17 cellular contexts compared by ENCODE assay signal in the genomic region with DNA sequence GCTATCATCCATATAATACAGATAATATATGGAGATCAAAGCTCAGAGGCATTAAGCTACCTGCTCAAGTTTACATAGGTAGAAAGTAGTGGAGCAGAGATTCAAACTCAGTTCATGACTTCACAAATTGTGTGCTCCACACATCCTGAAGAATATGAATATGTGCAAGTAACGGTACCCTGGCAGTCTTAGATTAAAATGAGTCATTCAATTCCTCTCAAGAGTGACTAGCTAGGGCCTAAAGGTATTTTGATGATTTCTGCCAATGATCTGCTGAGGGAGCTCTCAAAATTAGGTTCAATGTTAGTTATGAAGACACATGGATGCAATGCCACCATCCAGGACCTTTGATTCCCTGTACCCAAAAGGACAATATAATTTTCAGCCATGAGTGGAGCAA.
"Had no signal": no experiment of that assay in that cellular context is flagged by ENCODE, and none has a peak within 500 bp of the region (broad histone marks: within the 10 kb centered on the region; RNA-seq: fewer than 3 reads in every experiment).

No MANE protein-coding gene starts in this region.

- H3K27ac ChIP-seq: body of pancreas, coronary artery, esophagus squamous epithelium, lower lobe of right lung, ovary, thyroid gland, uterus had no signal

- H3K4me3 ChIP-seq: body of pancreas, coronary artery, esophagus squamous epithelium, lower lobe of right lung, ovary, thyroid gland, uterus had no signal

- DNase-seq: activated CD4-positive, alpha-beta T cell treated with anti-CD3 and anti-CD28 coated beads, Interleukin-2, amount 10 ng/mL, durations not matched to agents 24 days and 14 days; activated CD4-positive, CD25-positive, alpha-beta regulatory T cell; activated CD8-positive, alpha-beta memory T cell treated with anti-CD3 and anti-CD28 coated beads, Interleukin-2, amount 50 U/mL, for 48 hours; activated CD8-positive, alpha-beta T cell treated with anti-CD3 and anti-CD28 coated beads, Interleukin-2, amount 10 ng/mL, durations not matched to agents 7 days and 5 days; activated gamma-delta T cell treated with Interleukin-2 at 50 U/mL for 16 hours; amniotic stem cell; body of pancreas; esophagus squamous epithelium; foreskin fibroblast; left cardiac atrium; lower lobe of right lung; ovary; stimulated activated CD4-positive, alpha-beta T cell treated with anti-CD3 and anti-CD28 coated beads, Interleukin-2, amount 100 ng/mL, for 48 hours; thyroid gland; uterus had no signal

- ATAC-seq: activated CD8-positive, alpha-beta T cell treated with anti-CD3 and anti-CD28 coated beads, Interleukin-2, amount 10 ng/mL, durations not matched to agents 7 days and 5 days; body of pancreas; left cardiac atrium; lower lobe of right lung; stimulated activated memory B cell treated with anti-CD40 and anti-IgM and Interleukin-4, amounts not matched to agents 10 μg/mL and 1 μg/mL and 100 μg/mL, for 72 hours had no signal

- H3K4me1 ChIP-seq: body of pancreas, esophagus squamous epithelium, lower lobe of right lung, thyroid gland, uterus had no signal

- H3K36me3 ChIP-seq: esophagus squamous epithelium, lower lobe of right lung, ovary, thyroid gland, uterus had no signal

- H3K27me3 ChIP-seq: body of pancreas, esophagus squamous epithelium, ovary, thyroid gland, uterus had no signal

- H3K9me3 ChIP-seq: body of pancreas, esophagus squamous epithelium, lower lobe of right lung, ovary, thyroid gland, uterus had no signal
